ENCODE assay signal across 36 cellular contexts in genomic region chr3:38515367-38515766, GRCh38.
"Had no signal": no experiment of that assay in that cellular context is flagged by ENCODE, and none has a peak within 500 bp of the region (broad histone marks: within the 10 kb centered on the region; RNA-seq: fewer than 3 reads in every experiment).

No MANE protein-coding gene starts in this region.

- H3K27ac ChIP-seq: adrenal gland, cardiac muscle cell, VCaP had no signal

- H3K27ac Mint-ChIP-seq: activated B cell treated with CpG ODN at 0.5 μM for 24 hours; activated CD4-positive, alpha-beta memory T cell treated with anti-CD3 and anti-CD28 coated beads for 36 hours; activated CD4-positive, alpha-beta T cell treated with anti-CD3 and anti-CD28 coated beads, Interleukin-2, amount 10 ng/mL, durations not matched to agents 7 days and 5 days; activated CD8-positive, alpha-beta T cell treated with anti-CD3 and anti-CD28 coated beads for 36 hours; activated naive CD4-positive, alpha-beta T cell treated with anti-CD3 and anti-CD28 coated beads for 36 hours; activated naive CD4-positive, alpha-beta T cell treated with anti-CD3 and anti-CD28 coated beads, Interleukin-2, amount 50 U/mL, for 72 hours; activated naive CD8-positive, alpha-beta T cell treated with anti-CD3 and anti-CD28 coated beads for 36 hours; activated T-cell treated with anti-CD3 and anti-CD28 coated beads, Interleukin-2, amount 50 U/mL, for 72 hours; activated T-helper 1 cell treated with anti-CD3 and anti-CD28 coated beads, Interleukin-12 subunit alpha, Interleukin-12 subunit beta, Interleukin-2, Interleukin-4 antibody, amounts not matched to agents 30 ng/mL and 10 ng/mL and 1 ng/mL, durations not matched to agents 14 hours and 24 hours and 36 hours; activated T-helper 17 cell treated with anti-CD3 and anti-CD28 coated beads, Interleukin-2, amount 50 U/mL, for 72 hours; brain; T-helper 1 cell treated with Interleukin-12 subunit alpha and Interleukin-12 subunit beta and Interleukin-4 antibody, amounts not matched to agents 30 μg/mL and 1 μg/mL, for 36 hours; T-helper 2 cell treated with Interferon-gamma antibody and Interleukin-4, amounts not matched to agents 5 μg/mL and 100 μg/mL, for 36 hours had no signal

- FAIRE-seq: bronchial epithelial cell, TTC549 had no signal

- H3K4me3 Mint-ChIP-seq: activated B cell treated with CpG ODN at 0.5 μM for 24 hours; activated CD4-positive, alpha-beta memory T cell treated with anti-CD3 and anti-CD28 coated beads for 36 hours; activated CD4-positive, alpha-beta T cell treated with anti-CD3 and anti-CD28 coated beads, Interleukin-2, amount 10 ng/mL, durations not matched to agents 7 days and 5 days; activated CD8-positive, alpha-beta T cell treated with anti-CD3 and anti-CD28 coated beads for 36 hours; activated naive CD4-positive, alpha-beta T cell treated with anti-CD3 and anti-CD28 coated beads for 36 hours; activated naive CD8-positive, alpha-beta T cell treated with anti-CD3 and anti-CD28 coated beads for 36 hours; activated T-cell treated with anti-CD3 and anti-CD28 coated beads, Interleukin-2, amount 50 U/mL, for 4 hours; activated T-cell treated with anti-CD3 and anti-CD28 coated beads, Interleukin-2, amount 50 U/mL, for 72 hours; activated T-helper 1 cell treated with anti-CD3 and anti-CD28 coated beads, Interleukin-12 subunit alpha, Interleukin-12 subunit beta, Interleukin-2, Interleukin-4 antibody, amounts not matched to agents 30 ng/mL and 10 ng/mL and 1 ng/mL, durations not matched to agents 14 hours and 24 hours and 36 hours; activated T-helper 17 cell treated with anti-CD3 and anti-CD28 coated beads, Interleukin-2, amount 50 U/mL, for 72 hours; brain; central memory CD8-positive, alpha-beta T cell; T-helper 1 cell treated with Interleukin-12 subunit alpha and Interleukin-12 subunit beta and Interleukin-4 antibody, amounts not matched to agents 30 μg/mL and 1 μg/mL, for 36 hours; T-helper 2 cell treated with Interferon-gamma antibody and Interleukin-4, amounts not matched to agents 5 μg/mL and 100 μg/mL, for 36 hours had no signal

- H3K4me3 ChIP-seq: adrenal gland, cardiac muscle cell had no signal

- H3K27me3 Mint-ChIP-seq: activated B cell treated with CpG ODN at 0.5 μM for 24 hours; activated CD4-positive, alpha-beta memory T cell treated with anti-CD3 and anti-CD28 coated beads for 36 hours; activated CD4-positive, alpha-beta T cell treated with anti-CD3 and anti-CD28 coated beads, Interleukin-2, amount 10 ng/mL, durations not matched to agents 7 days and 5 days; activated CD8-positive, alpha-beta T cell treated with anti-CD3 and anti-CD28 coated beads for 36 hours; activated naive CD8-positive, alpha-beta T cell treated with anti-CD3 and anti-CD28 coated beads for 36 hours; activated T-helper 17 cell treated with anti-CD3 and anti-CD28 coated beads, Interleukin-2, amount 50 U/mL, for 72 hours; brain; central memory CD8-positive, alpha-beta T cell had no signal

- ATAC-seq: activated CD8-positive, alpha-beta T cell treated with anti-CD3 and anti-CD28 coated beads for 36 hours; activated naive CD4-positive, alpha-beta T cell treated with anti-CD3 and anti-CD28 coated beads, Interleukin-2, amount 50 U/mL, for 72 hours; activated T-cell treated with anti-CD3 and anti-CD28 coated beads, Interleukin-2, amount 50 U/mL, for 4 hours; activated T-cell treated with anti-CD3 and anti-CD28 coated beads, Interleukin-2, amount 50 U/mL, for 72 hours; activated T-helper 17 cell treated with anti-CD3 and anti-CD28 coated beads, Interleukin-2, amount 50 U/mL, for 72 hours had no signal

- H3K27me3 ChIP-seq: adrenal gland, cardiac muscle cell had no signal

- H3K9me3 ChIP-seq: adrenal gland had no signal

- DNase-seq: activated B cell treated with CpG ODN at 0.5 μM for 24 hours; activated CD4-positive, alpha-beta memory T cell treated with anti-CD3 and anti-CD28 coated beads for 36 hours; activated CD4-positive, alpha-beta T cell treated with anti-CD3 and anti-CD28 coated beads for 4 hours; activated CD4-positive, alpha-beta T cell treated with anti-CD3 and anti-CD28 coated beads, Interleukin-2, amount 10 ng/mL, durations not matched to agents 7 days and 5 days; activated CD4-positive, alpha-beta T cell treated with anti-CD3 and anti-CD28 coated beads, Interleukin-2, amount 50 U/mL, for 4 hours; activated CD4-positive, CD25-positive, alpha-beta regulatory T cell treated with anti-CD3 and anti-CD28 coated beads, Interleukin-2, amount 50 U/mL, for 72 hours; activated CD8-positive, alpha-beta memory T cell treated with anti-CD3 and anti-CD28 coated beads, Interleukin-2, amount 50 U/mL, for 4 hours; activated CD8-positive, alpha-beta T cell treated with anti-CD3 and anti-CD28 coated beads for 36 hours; activated effector memory CD4-positive, alpha-beta T cell treated with anti-CD3 and anti-CD28 coated beads, Interleukin-2, amount 50 U/mL, for 16 hours; activated gamma-delta T cell treated with Interleukin-2 at 50 U/mL for 16 hours; activated naive CD4-positive, alpha-beta T cell; activated naive CD4-positive, alpha-beta T cell treated with anti-CD3 and anti-CD28 coated beads for 36 hours; activated naive CD4-positive, alpha-beta T cell treated with anti-CD3 and anti-CD28 coated beads, Interleukin-2, amount 50 U/mL, for 16 hours; activated naive CD8-positive, alpha-beta T cell treated with anti-CD3 and anti-CD28 coated beads for 36 hours; activated T-cell treated with anti-CD3 and anti-CD28 coated beads for 4 hours; activated T-cell treated with anti-CD3 and anti-CD28 coated beads, Interleukin-2, amount 50 U/mL, for 1 hour; activated T-cell treated with anti-CD3 and anti-CD28 coated beads, Interleukin-2, amount 50 U/mL, for 4 hours; activated T-cell treated with anti-CD3 and anti-CD28 coated beads, Interleukin-2, amount 50 U/mL, for 72 hours; adrenal gland; amniotic stem cell; aorta; cerebellar nuclear complex; T-helper 1 cell; T-helper 2 cell; T-helper 9 cell had no signal

- H3K9me3 Mint-ChIP-seq: activated B cell treated with CpG ODN at 0.5 μM for 24 hours; activated CD4-positive, alpha-beta memory T cell treated with anti-CD3 and anti-CD28 coated beads for 36 hours; activated CD4-positive, alpha-beta T cell treated with anti-CD3 and anti-CD28 coated beads, Interleukin-2, amount 10 ng/mL, durations not matched to agents 7 days and 5 days; activated CD8-positive, alpha-beta T cell treated with anti-CD3 and anti-CD28 coated beads for 36 hours; activated naive CD4-positive, alpha-beta T cell treated with anti-CD3 and anti-CD28 coated beads for 36 hours; activated naive CD4-positive, alpha-beta T cell treated with anti-CD3 and anti-CD28 coated beads, Interleukin-2, amount 50 U/mL, for 72 hours; activated naive CD8-positive, alpha-beta T cell treated with anti-CD3 and anti-CD28 coated beads for 36 hours; activated T-cell treated with anti-CD3 and anti-CD28 coated beads, Interleukin-2, amount 50 U/mL, for 4 hours; activated T-cell treated with anti-CD3 and anti-CD28 coated beads, Interleukin-2, amount 50 U/mL, for 72 hours; activated T-helper 1 cell treated with anti-CD3 and anti-CD28 coated beads, Interleukin-12 subunit alpha, Interleukin-12 subunit beta, Interleukin-2, Interleukin-4 antibody, amounts not matched to agents 30 ng/mL and 10 ng/mL and 1 ng/mL, durations not matched to agents 14 hours and 24 hours and 36 hours; activated T-helper 17 cell treated with anti-CD3 and anti-CD28 coated beads, Interleukin-2, amount 50 U/mL, for 72 hours; brain; central memory CD8-positive, alpha-beta T cell; T-helper 1 cell treated with Interleukin-12 subunit alpha and Interleukin-12 subunit beta and Interleukin-4 antibody, amounts not matched to agents 30 μg/mL and 1 μg/mL, for 36 hours; T-helper 2 cell treated with Interferon-gamma antibody and Interleukin-4, amounts not matched to agents 5 μg/mL and 100 μg/mL, for 36 hours had no signal
